In the genomic region with DNA sequence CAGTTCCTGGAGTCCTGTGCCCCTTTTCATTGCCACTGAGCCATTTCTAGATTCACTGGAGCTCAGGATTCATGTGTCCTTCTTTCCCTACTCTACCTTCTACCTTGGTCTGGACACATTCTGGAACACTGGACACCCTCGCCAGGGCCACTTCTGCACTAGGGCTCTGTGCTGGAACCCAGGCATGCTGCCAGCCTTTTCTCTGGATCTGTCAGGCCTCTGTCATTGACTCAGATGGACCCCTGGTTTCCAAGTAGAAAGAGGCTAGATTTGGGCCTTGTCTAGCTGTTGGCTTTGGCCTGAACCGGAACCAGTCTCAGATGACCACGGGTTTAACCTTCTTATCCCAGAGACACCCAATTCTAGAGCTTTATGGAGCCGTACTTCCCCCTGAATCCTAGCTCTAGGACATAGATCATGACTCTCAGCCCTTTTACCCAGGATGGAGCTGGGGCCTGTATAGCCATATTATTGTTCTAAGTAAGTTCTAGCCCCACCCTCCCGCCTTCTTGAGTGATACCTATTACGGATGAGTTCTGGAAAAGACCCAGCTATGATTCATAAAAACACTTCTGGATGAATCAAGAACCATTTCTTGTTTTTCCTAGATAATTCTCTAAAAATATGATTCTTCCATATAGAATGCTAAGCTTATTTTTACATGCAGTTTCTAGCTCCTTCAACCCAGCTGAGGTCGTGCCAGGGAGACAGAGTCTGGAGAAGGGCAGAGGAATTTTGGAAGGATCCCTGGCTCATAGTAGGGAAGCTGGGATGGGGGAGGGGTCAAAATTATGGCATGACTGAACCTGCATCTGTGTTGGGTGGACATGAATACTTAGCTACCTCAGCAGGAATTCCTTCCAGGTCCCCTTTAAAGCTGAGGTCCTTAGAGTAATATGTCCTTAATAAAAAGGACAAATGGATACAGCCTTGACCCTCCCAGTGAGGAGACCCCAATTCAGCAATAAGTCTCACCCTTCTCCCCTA, we compare ENCODE assay signal across 17 cellular contexts. TPM values are rescaled to one million over a fixed set of nuclear protein-coding genes. Genes with fewer than 3 reads are reported as not detected.
DNase-seq lines count a peak whose midpoint lies in the region; ATAC-seq and TF ChIP-seq lines count a peak whose summit lies in the region.
"Had no signal": no experiment of that assay in that cellular context is flagged by ENCODE, and none has a peak within 500 bp of the region (broad histone marks: within the 10 kb centered on the region; RNA-seq: fewer than 3 reads in every experiment).

No MANE protein-coding gene starts in this region.

- peaks cover 36% of the 10 kb centered on the region for H3K27me3 Mint-ChIP-seq in brain

- peak overlapping the region in 4 of 5 experiments; percentile 72 to 91 (median 80) for H3K27ac Mint-ChIP-seq in brain
- H3K27ac Mint-ChIP-seq: activated CD4-positive, alpha-beta T cell treated with anti-CD3 and anti-CD28 coated beads for 36 hours; activated T-helper 1 cell treated with anti-CD3 and anti-CD28 coated beads, Interleukin-12 subunit alpha, Interleukin-12 subunit beta, Interleukin-2, Interleukin-4 antibody, amounts not matched to agents 30 ng/mL and 10 ng/mL and 1 ng/mL, durations not matched to agents 14 hours and 24 hours and 36 hours; stimulated activated effector memory CD8-positive, alpha-beta T cell treated with anti-CD3 and anti-CD28 coated beads, Interleukin-12 subunit alpha, Interleukin-12 subunit beta, amount 100 ng/mL, for 72 hours; T-helper 17 cell had no signal

- no peaks in the 10 kb centered on the region for H3K36me3 ChIP-seq in upper lobe of right lung

- H3K4me1 ChIP-seq in upper lobe of right lung: peaks cover 20% of the 10 kb centered on the region

- H3K9me3 ChIP-seq in upper lobe of right lung: no peaks in the 10 kb centered on the region

- TF ChIP-seq CTCF in brain (conservative IDR thresholded peaks at IDR 0.05) (no peak), upper lobe of right lung (IDR thresholded peaks at IDR 0.05) (no peak)

- H3K27ac ChIP-seq in upper lobe of right lung: no peak overlapping the region

- H3K9me3 Mint-ChIP-seq in brain: peaks cover 0 to 9% (median 0%) of the 10 kb centered on the region in 5 experiments
- H3K9me3 Mint-ChIP-seq: activated T-helper 1 cell treated with anti-CD3 and anti-CD28 coated beads, Interleukin-12 subunit alpha, Interleukin-12 subunit beta, Interleukin-2, Interleukin-4 antibody, amounts not matched to agents 30 ng/mL and 10 ng/mL and 1 ng/mL, durations not matched to agents 14 hours and 24 hours and 36 hours; stimulated activated effector memory CD8-positive, alpha-beta T cell treated with anti-CD3 and anti-CD28 coated beads, Interleukin-12 subunit alpha, Interleukin-12 subunit beta, amount 100 ng/mL, for 72 hours had no signal

- no peak for ATAC-seq in HG03095 (IDR thresholded peaks at IDR 0.05; ENCODE audit: unreplicated experiment)
- no peak for ATAC-seq in upper lobe of right lung
- ATAC-seq: activated CD4-positive, alpha-beta T cell treated with anti-CD3 and anti-CD28 coated beads for 36 hours; stimulated activated effector memory CD8-positive, alpha-beta T cell treated with anti-CD3 and anti-CD28 coated beads, Interleukin-12 subunit alpha, Interleukin-12 subunit beta, amount 100 ng/mL, for 72 hours; T-helper 17 cell had no signal

- peaks cover 14% of the 10 kb centered on the region for H3K36me3 Mint-ChIP-seq in brain

- H3K27me3 ChIP-seq in upper lobe of right lung: peaks cover 43% of the 10 kb centered on the region

- peaks cover 74% of the 10 kb centered on the region for H3K4me1 Mint-ChIP-seq in brain

- H3K4me3 ChIP-seq in upper lobe of right lung: no peak overlapping the region

- DNase-seq in A172 (ENCODE audit: low spot score) (peak; percentile 46), HCEC 1CT (peak; percentile 45), hepatic stellate cell (ENCODE audit: low spot score) (peak; percentile 62), GM03348 (ENCODE audit: low spot score) (no peak), DMS53 treated with DMSO at 0.1 percent for 48 hours (lab: John Stamatoyannopoulos, UW; ENCODE audit: unreplicated experiment) (no peak), upper lobe of right lung (no peak)
- DNase-seq: NCI-H1092; stimulated activated CD4-positive, alpha-beta T cell treated with anti-CD3 and anti-CD28 coated beads, Interleukin-4, amount 100 ng/mL, for 1 hour; T-helper 17 cell had no signal

- peak overlapping the region in 3 of 5 experiments; percentile 22 to 80 (median 80) for H3K4me3 Mint-ChIP-seq in brain
- H3K4me3 Mint-ChIP-seq: activated CD4-positive, alpha-beta T cell treated with anti-CD3 and anti-CD28 coated beads for 36 hours; T-helper 17 cell had no signal

- intact Hi-C loops in upper lobe of right lung (cut with DNase I): no loop called here

RNA-seq across cellular contexts. Expression of a gene that starts 1.1 kb away (rescaled TPM):
- 14.1 and 20.2 TPM in 2 replicates for total RNA-seq in A172 (2014; rRNA removed; shearing (Covaris generic))
- polyA plus RNA-seq in brain (ENCODE audit: insufficient read depth, low read depth, low replicate concordance): 17.7 TPM
- total RNA-seq in upper lobe of right lung: 10.1 TPM

RNA-seq across cellular contexts. Expression of a gene that starts 4.5 kb away (rescaled TPM):
- total RNA-seq in A172 (2014; rRNA removed; shearing (Covaris generic)): 0.89 TPM in 1 of 2 replicates, not detected in the other
- polyA plus RNA-seq in brain (ENCODE audit: insufficient read depth, low read depth, low replicate concordance): 6.6 TPM
- 1.1 TPM for total RNA-seq in upper lobe of right lung

RNA-seq across cellular contexts. Expression of a gene that starts 8.6 kb away (rescaled TPM):
- 2.5 and 7.4 TPM in 2 replicates for total RNA-seq in A172 (2014; rRNA removed; shearing (Covaris generic))
- polyA plus RNA-seq in brain (ENCODE audit: insufficient read depth, low read depth, low replicate concordance): 2.2 TPM
- total RNA-seq in upper lobe of right lung: 7.4 TPM

RNA-seq across cellular contexts. Expression of a gene that starts 15.1 kb away (rescaled TPM):
- not detected in 2 replicates for total RNA-seq in A172 (2014; rRNA removed; shearing (Covaris generic))
- not detected for polyA plus RNA-seq in brain (ENCODE audit: insufficient read depth, low read depth, low replicate concordance)
- not detected for total RNA-seq in upper lobe of right lung
- total RNA-seq: activated CD4-positive, alpha-beta T cell treated with anti-CD3 and anti-CD28 coated beads for 36 hours; activated T-helper 1 cell treated with anti-CD3 and anti-CD28 coated beads, Interleukin-12 subunit alpha, Interleukin-12 subunit beta, Interleukin-2, Interleukin-4 antibody, amounts not matched to agents 30 ng/mL and 10 ng/mL and 1 ng/mL, durations not matched to agents 14 hours and 24 hours and 36 hours; cardiac septum; pulmonary artery endothelial cell; T-helper 17 cell had no signal

RNA-seq across cellular contexts. Expression of a gene that starts 18.4 kb away (rescaled TPM):
- not detected in 2 replicates for total RNA-seq in A172 (2014; rRNA removed; shearing (Covaris generic))
- polyA plus RNA-seq in brain (ENCODE audit: insufficient read depth, low read depth, low replicate concordance): not detected
- total RNA-seq in upper lobe of right lung: not detected
- total RNA-seq: activated CD4-positive, alpha-beta T cell treated with anti-CD3 and anti-CD28 coated beads for 36 hours; activated T-helper 1 cell treated with anti-CD3 and anti-CD28 coated beads, Interleukin-12 subunit alpha, Interleukin-12 subunit beta, Interleukin-2, Interleukin-4 antibody, amounts not matched to agents 30 ng/mL and 10 ng/mL and 1 ng/mL, durations not matched to agents 14 hours and 24 hours and 36 hours; cardiac septum; mononuclear cell; pulmonary artery endothelial cell; T-helper 17 cell had no signal

Comparison
In these comparisons a context has a peak if more than half of its experiments do, and no peak if none do; other contexts are left out.
1. DNase-seq: peak in A172 (single experiment), HCEC 1CT (single experiment) and hepatic stellate cell (single experiment); none in GM03348 (single experiment), DMS53 treated with DMSO at 0.1 percent for 48 hours (single experiment) and upper lobe of right lung (single experiment).